10 cellular contexts compared by ENCODE assay signal in genomic region chr3:31958721-31959152, GRCh38. TPM values are rescaled to one million over a fixed set of nuclear protein-coding genes. Genes with fewer than 3 reads are reported as not detected.
DNase-seq lines count a peak whose midpoint lies in the region; TF ChIP-seq lines count a peak whose summit lies in the region.
"Had no signal": no experiment of that assay in that cellular context is flagged by ENCODE, and none has a peak within 500 bp of the region (broad histone marks: within the 10 kb centered on the region; RNA-seq: fewer than 3 reads in every experiment).

No MANE protein-coding gene starts in this region.

- peaks cover 36% of the 10 kb centered on the region for H3K4me1 ChIP-seq in mammary epithelial cell (ENCODE audit: insufficient read depth, low read length)
- H3K4me1 ChIP-seq in mesenchymal stem cell (ENCODE audit: control insufficient read depth, insufficient read depth, low read depth, low read length), result peaks cover 5% of the 10 kb centered on the region
- H3K4me1 ChIP-seq in neuronal stem cell (ENCODE audit: control insufficient read depth in 2 of 2, insufficient read depth in 1 of 2, low read depth in 1 of 2, low read length in 2 of 2), result peaks cover 3 to 11% of the 10 kb centered on the region in 2 donors
- H3K4me1 ChIP-seq: prostate gland had no signal

- H3K4me1 Mint-ChIP-seq in MCF 10A (ENCODE audit: insufficient read depth, unreplicated experiment), result peaks cover 41% of the 10 kb centered on the region
- peaks cover 38% of the 10 kb centered on the region for H3K4me1 Mint-ChIP-seq in brain

- H2AFZ ChIP-seq in mammary epithelial cell (ENCODE audit: low read depth, low read length) (no peak overlapping the region), mesenchymal stem cell (ENCODE audit: low read depth, low read length) (no peak overlapping the region), neuronal stem cell (ENCODE audit: low read length) (no peak overlapping the region)

- TF ChIP-seq CTCF in MCF 10A (IDR thresholded peaks at IDR 0.05; ENCODE audit: unreplicated experiment), result no peak
- TF ChIP-seq CTCF in mammary epithelial cell (conservative IDR thresholded peaks at IDR 0.05 in 1 of 2, IDR thresholded peaks at IDR 0.05 in 1 of 2; ENCODE audit: extremely low read depth in 1 of 2, insufficient read depth in 1 of 2, low read depth in 1 of 2, low read length in 2 of 2), result no peak
- TF ChIP-seq CTCF in brain (conservative IDR thresholded peaks at IDR 0.05), result no peak

- H3K79me2 ChIP-seq in mammary epithelial cell (ENCODE audit: insufficient read depth, low read length), result peaks cover 94% of the 10 kb centered on the region

- H3K18ac ChIP-seq in mesenchymal stem cell (ENCODE audit: low read depth in 1 of 2, low read length in 2 of 2) (no peak overlapping the region), neuronal stem cell (ENCODE audit: low read length) (no peak overlapping the region)

- H3K27ac ChIP-seq in mammary epithelial cell (ENCODE audit: insufficient read depth, low read depth, low read length) (no peak overlapping the region), mesenchymal stem cell (ENCODE audit: low read length, poor library complexity, severe bottlenecking) (no peak overlapping the region), neuronal stem cell (replicated peaks; ENCODE audit: low read length) (no peak overlapping the region)
- H3K27ac ChIP-seq: prostate gland had no signal

- CTCF ChIA-PET in MCF 10A (lab: Yijun Ruan, JAX), result no interaction called here
- CTCF ChIA-PET in mammary epithelial cell (lab: Charles Lee; ENCODE audit: low non-redundant PET), result no interaction called here

- H3K4me3 Mint-ChIP-seq in MCF 10A (ENCODE audit: unreplicated experiment), result peak overlapping the region; percentile 70
- H3K4me3 Mint-ChIP-seq in brain, result peak overlapping the region in 4 of 5 experiments; percentile 9 to 79 (median 22)

- no peak overlapping the region for H2BK120ac ChIP-seq in mesenchymal stem cell (ENCODE audit: low read depth, low read length)
- no peak overlapping the region for H2BK120ac ChIP-seq in neuronal stem cell (ENCODE audit: low read depth, low read length)

- BruUV-seq in MCF 10A (replicated peaks; lab: Mats Ljungman, UMichigan), result no TSS peak
- BruUV-seq in mammary epithelial cell (replicated peaks; lab: Mats Ljungman, UMichigan), result no TSS peak

- dilution Hi-C loops in mammary epithelial cell (cut with HindIII; ENCODE audit: low sequenced_read_pairs), result no loop called here

- DNase-seq in MCF 10A (ENCODE audit: unreplicated experiment) (no peak), mammary epithelial cell (no peak), mesenchymal stem cell (peak; percentile 65), AG08396 (ENCODE audit: low spot score) (no peak), neuronal stem cell (ENCODE audit: low spot score) (no peak), G401 (ENCODE audit: low spot score) (no peak), cerebellar nuclear complex (lab: John Stamatoyannopoulos, UW) (no peak)
- DNase-seq: T-helper 1 cell had no signal

- H3K79me1 ChIP-seq in mesenchymal stem cell (replicated peaks; ENCODE audit: low read length, poor library complexity, severe bottlenecking) (peaks cover 22% of the 10 kb centered on the region), neuronal stem cell (ENCODE audit: low read depth, low read length) (no peaks in the 10 kb centered on the region)

- H3K23ac ChIP-seq in mesenchymal stem cell (ENCODE audit: low read length in 2 of 2) (no peak overlapping the region), neuronal stem cell (ENCODE audit: low read depth, low read length, poor library complexity) (no peak overlapping the region)

- H2BK12ac ChIP-seq in mesenchymal stem cell (ENCODE audit: low read length in 2 of 2) (no peak overlapping the region), neuronal stem cell (ENCODE audit: low read length) (no peak overlapping the region)

- no peaks in the 10 kb centered on the region for H3K27me3 Mint-ChIP-seq in MCF 10A (ENCODE audit: insufficient read depth, unreplicated experiment)
- H3K27me3 Mint-ChIP-seq in brain, result peaks cover 11% of the 10 kb centered on the region

- intact Hi-C loops in MCF 10A (cut with micrococcal nuclease), result no loop called here
- intact Hi-C loops in mammary epithelial cell (cut with micrococcal nuclease), result no loop called here

- H3K4me3 ChIP-seq in mammary epithelial cell (replicated peaks in 1 of 3; ENCODE audit: insufficient read depth in 1 of 3, low read depth in 2 of 3, low read length in 3 of 3), result no peak overlapping the region
- peak overlapping the region in 1 of 2 experiments; percentile 68 for H3K4me3 ChIP-seq in mesenchymal stem cell (ENCODE audit: insufficient read depth in 1 of 2, low read depth in 1 of 2, low read length in 2 of 2)
- no peak overlapping the region for H3K4me3 ChIP-seq in neuronal stem cell (ENCODE audit: low read length in 2 of 2)
- H3K4me3 ChIP-seq: prostate gland had no signal

- H3K36me3 Mint-ChIP-seq in MCF 10A (ENCODE audit: insufficient read depth, unreplicated experiment) (peaks cover 14% of the 10 kb centered on the region), brain (peaks cover 5% of the 10 kb centered on the region)

- no peak overlapping the region for H3K4ac ChIP-seq in mesenchymal stem cell (ENCODE audit: low read depth in 1 of 2, low read length in 2 of 2)
- H3K4ac ChIP-seq in neuronal stem cell (ENCODE audit: low read length), result no peak overlapping the region

- H4K20me1 ChIP-seq in mammary epithelial cell (ENCODE audit: insufficient read depth, low read length), result no peaks in the 10 kb centered on the region

- H3K9me3 ChIP-seq in mammary epithelial cell (replicated peaks; ENCODE audit: insufficient read depth, low read length), result peaks cover 8% of the 10 kb centered on the region
- peaks cover 12% of the 10 kb centered on the region for H3K9me3 ChIP-seq in mesenchymal stem cell (ENCODE audit: control insufficient read depth, low read length)
- H3K9me3 ChIP-seq in neuronal stem cell (replicated peaks in 1 of 2; ENCODE audit: control insufficient read depth in 2 of 2, insufficient read depth in 1 of 2, low read depth in 1 of 2, low read length in 2 of 2), result peaks cover 7 to 9% of the 10 kb centered on the region in 2 donors
- H3K9me3 ChIP-seq: prostate gland had no signal

- H3K4me2 ChIP-seq in mammary epithelial cell (ENCODE audit: insufficient read depth, low read depth, low read length), result no peak overlapping the region
- H3K4me2 ChIP-seq in mesenchymal stem cell (ENCODE audit: low read length, poor library complexity, severe bottlenecking), result no peak overlapping the region
- no peak overlapping the region for H3K4me2 ChIP-seq in neuronal stem cell (ENCODE audit: insufficient read depth, low read length, poor library complexity, severe bottlenecking)

- in situ Hi-C loops in mammary epithelial cell (cut with MboI; ENCODE audit: low sequenced_read_pairs in 2 of 2) (no loop called here), G401 (cut with HindIII; ENCODE audit: low sequenced_read_pairs) (no loop called here)

- H4K8ac ChIP-seq in mesenchymal stem cell (ENCODE audit: low read length), result no peak overlapping the region
- no peak overlapping the region for H4K8ac ChIP-seq in neuronal stem cell (ENCODE audit: low read depth, low read length)

- H3K14ac ChIP-seq in mesenchymal stem cell (ENCODE audit: low read length in 2 of 2) (no peak overlapping the region), neuronal stem cell (ENCODE audit: low read length) (no peak overlapping the region)

- H3K27me3 ChIP-seq in mammary epithelial cell (ENCODE audit: insufficient read depth, low read length) (no peaks in the 10 kb centered on the region), mesenchymal stem cell (ENCODE audit: control insufficient read depth in 1 of 2, insufficient read depth in 1 of 2, low read length in 2 of 2) (no peaks in the 10 kb centered on the region), neuronal stem cell (ENCODE audit: control insufficient read depth in 3 of 3, insufficient read depth in 3 of 3, low read depth in 1 of 3, low read length in 3 of 3) (no peaks in the 10 kb centered on the region)

- H2BK5ac ChIP-seq in mesenchymal stem cell (ENCODE audit: low read depth, low read length, poor library complexity, severe bottlenecking) (no peak overlapping the region), neuronal stem cell (ENCODE audit: low read length) (no peak overlapping the region)

- no peak overlapping the region for H4K91ac ChIP-seq in mesenchymal stem cell (ENCODE audit: low read length)
- no peak overlapping the region for H4K91ac ChIP-seq in neuronal stem cell (ENCODE audit: low read depth, low read length, poor library complexity)

- H2BK15ac ChIP-seq in mesenchymal stem cell (ENCODE audit: low read depth, poor library complexity, severe bottlenecking), result no peak overlapping the region
- no peak overlapping the region for H2BK15ac ChIP-seq in neuronal stem cell (ENCODE audit: low read length)

- POLR2A ChIA-PET in MCF 10A (lab: Yijun Ruan, JAX), result interaction anchor here (0.9 to 3.1 kb wide), 3 partner anchors 11 to 68 kb away, joined by 5 to 20 read pairs (median 15); no protein-coding TSS in a partner anchor

- H2AK5ac ChIP-seq in mesenchymal stem cell (ENCODE audit: low read length, severe bottlenecking), result no peak overlapping the region
- no peak overlapping the region for H2AK5ac ChIP-seq in neuronal stem cell (ENCODE audit: low read depth, low read length)

- H3K9me3 Mint-ChIP-seq in MCF 10A (ENCODE audit: unreplicated experiment) (peaks cover 16% of the 10 kb centered on the region), brain (peaks cover 8 to 19% (median 15%) of the 10 kb centered on the region in 5 experiments)

- H3K36me3 ChIP-seq in mammary epithelial cell (ENCODE audit: insufficient read depth, low read length) (no peaks in the 10 kb centered on the region), mesenchymal stem cell (ENCODE audit: control insufficient read depth in 1 of 2, insufficient read depth in 2 of 2, low read depth in 1 of 2, low read length in 2 of 2) (no peaks in the 10 kb centered on the region), neuronal stem cell (replicated peaks in 1 of 2; ENCODE audit: control insufficient read depth in 2 of 2, insufficient read depth in 2 of 2, low read length in 2 of 2) (no peaks in the 10 kb centered on the region)
- H3K36me3 ChIP-seq: prostate gland had no signal

- H3K9ac ChIP-seq in mammary epithelial cell (ENCODE audit: insufficient read depth, low read length) (no peak overlapping the region), mesenchymal stem cell (ENCODE audit: low read length) (peak overlapping the region; percentile 89), neuronal stem cell (ENCODE audit: low read depth, low read length, poor library complexity) (no peak overlapping the region)

- 100% methylated on average over 2 of the region's 2 CpGs for WGBS in mammary epithelial cell (ENCODE audit: low coverage, missing lambda C conversion rate)
- WGBS in mesenchymal stem cell, result 41% methylated on average over 2 of the region's 2 CpGs
- WGBS in neuronal stem cell (ENCODE audit: extremely low coverage in 2 of 2, insufficient read length in 2 of 2, insufficient replicate concordance in 1 of 2), 2 donors, result no CpG with 5 or more reads among the region's 2 CpGs

- H3K27ac Mint-ChIP-seq in MCF 10A (ENCODE audit: low read depth, unreplicated experiment) (peak overlapping the region; percentile 91), brain (peak overlapping the region in 4 of 5 experiments; percentile 32 to 52 (median 47))

RNA-seq across cellular contexts. Expression of gene OSBPL10, which starts 22.3 kb away (rescaled TPM):
- 128 and 172 TPM in 2 replicates for total RNA-seq in MCF 10A (2022)
- total RNA-seq in mammary epithelial cell, result 10 to 100 TPM; 68.1 to 68.7 TPM
- polyA plus RNA-seq in mammary epithelial cell, result 44.4 TPM
- polyA minus RNA-seq in mammary epithelial cell, result 84.2 TPM
- 3.3 TPM for polyA plus RNA-seq in brain (ENCODE audit: insufficient read depth, low read depth, low replicate concordance)
- polyA plus RNA-seq in mesenchymal stem cell (2013, experiment 1 of 2), result 12.0 TPM
- 12.2 TPM for polyA plus RNA-seq in mesenchymal stem cell (2013, experiment 2 of 2)
- 1.9 TPM for polyA plus RNA-seq in neuronal stem cell (2013, experiment 1 of 2)
- 2.0 TPM for polyA plus RNA-seq in neuronal stem cell (2013, experiment 2 of 2)
- 75.8 and 83.3 TPM in 2 replicates for total RNA-seq in G401 (2014; rRNA removed; shearing (Covaris generic))

RNA-seq across cellular contexts. Expression of gene ZNF860, which starts 22.8 kb away (rescaled TPM):
- total RNA-seq in MCF 10A (2022), result 11.7 and 12.5 TPM in 2 replicates
- total RNA-seq in mammary epithelial cell, result 1 to 10 TPM; 3.4 to 4.0 TPM
- polyA plus RNA-seq in mammary epithelial cell, result 4.4 TPM
- polyA minus RNA-seq in mammary epithelial cell, result 15.0 TPM
- 0.20 TPM for polyA plus RNA-seq in brain (ENCODE audit: insufficient read depth, low read depth, low replicate concordance)
- polyA plus RNA-seq in mesenchymal stem cell (2013, experiment 1 of 2), result 0.36 TPM
- polyA plus RNA-seq in mesenchymal stem cell (2013, experiment 2 of 2), result 0.27 TPM
- 0.06 TPM for polyA plus RNA-seq in neuronal stem cell (2013, experiment 1 of 2)
- 0.06 TPM for polyA plus RNA-seq in neuronal stem cell (2013, experiment 2 of 2)
- 4.1 and 8.1 TPM in 2 replicates for total RNA-seq in G401 (2014; rRNA removed; shearing (Covaris generic))
